Comparison of ENCODE assay signal across 10 cellular contexts in the genomic region with DNA sequence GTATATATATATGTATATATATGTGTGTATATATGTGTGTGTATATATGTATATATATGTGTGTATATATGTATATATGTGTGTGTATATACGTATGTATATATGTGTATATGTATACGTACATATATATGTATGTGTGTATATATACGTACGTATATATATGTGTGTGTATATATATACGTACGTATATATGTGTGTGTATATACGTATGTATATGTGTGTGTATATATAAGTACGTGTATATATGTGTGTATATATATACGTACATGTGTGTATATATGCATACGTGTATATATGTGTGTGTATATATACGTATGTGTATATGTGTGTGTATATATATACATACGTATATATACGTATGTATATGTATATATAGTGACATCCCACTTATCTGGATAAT.
"Had no signal": no experiment of that assay in that cellular context is flagged by ENCODE, and none has a peak within 500 bp of the region (broad histone marks: within the 10 kb centered on the region; RNA-seq: fewer than 3 reads in every experiment).

No MANE protein-coding gene starts in this region.

- H3K4me3 Mint-ChIP-seq: GM23338, HFFc6 had no signal

- H3K4me1 ChIP-seq: HAP-1 had no signal

- H3K4me3 ChIP-seq: GM23338, HAP-1 had no signal

- DNase-seq: H7, HFFc6, IMR-90, KBM-7 had no signal

- H3K27ac Mint-ChIP-seq: GM23338, HFFc6 had no signal

- H3K9ac ChIP-seq: KMS-11 had no signal

- FAIRE-seq: H1 had no signal

- ATAC-seq: GM23338, HCT116 had no signal

- H3K36me3 ChIP-seq: HAP-1 had no signal

- H3K4me2 ChIP-seq: GM23338, KMS-11 had no signal

- H3K27ac ChIP-seq: HL-60, KMS-11 had no signal

- H2AFZ ChIP-seq: GM23338 had no signal

- H3K9me3 Mint-ChIP-seq: GM23338, HFFc6 had no signal

- H3K9me3 ChIP-seq: HAP-1 had no signal
